Comparison of ENCODE assay signal across 1 cellular context in genomic region chr15:95520922-95521321, GRCh38.
TF ChIP-seq lines count a peak whose summit lies in the region.

No MANE protein-coding gene starts in this region.

TF ChIP-seq in HEK293, 187 proteins besides CTCF, POLR2A, EP300 and RAD21 (continued from another document):
- TF ChIP-seq ZBTB49 (tag by site-specific recombination; IDR thresholded peaks at IDR 0.05; ENCODE audit: low read depth) = no peak
- no peak for TF ChIP-seq ZNF600 (tag by site-specific recombination; IDR thresholded peaks at IDR 0.05)
